Comparison of ENCODE assay signal across 9 cellular contexts in genomic region chr2:29011650-29012060, GRCh38. TPM values are rescaled to one million over a fixed set of nuclear protein-coding genes. Genes with fewer than 3 reads are reported as not detected.
A peak's percentile ranks its signal among the peaks of the same experiment; 100 is the strongest.
DNase-seq lines count a peak whose midpoint lies in the region; ATAC-seq lines count a peak whose summit lies in the region.
"Had no signal": no experiment of that assay in that cellular context is flagged by ENCODE, and none has a peak within 500 bp of the region (broad histone marks: within the 10 kb centered on the region; RNA-seq: fewer than 3 reads in every experiment).

No MANE protein-coding gene starts in this region.

- peak; percentile 15 for ATAC-seq in sciatic nerve
- no peak for ATAC-seq in HG03159 (IDR thresholded peaks at IDR 0.05; ENCODE audit: unreplicated experiment)
- no peak for ATAC-seq in GM18909 (IDR thresholded peaks at IDR 0.05; ENCODE audit: poor library complexity, unreplicated experiment)

- intact Hi-C loops in sciatic nerve (cut with DNase I) = no loop called here

- peak; percentile 54 for DNase-seq in activated CD4-positive, alpha-beta T cell treated with anti-CD3 and anti-CD28 coated beads for 1 hour
- DNase-seq in cerebellum (ENCODE audit: low spot score) = peak; percentile 22
- DNase-seq in sciatic nerve (ENCODE audit: low spot score) = no peak
- no peak for DNase-seq in ACHN
- DNase-seq in HT-29 (ENCODE audit: low spot score) = no peak

- no peaks in the 10 kb centered on the region for H3K36me3 ChIP-seq in KOPT-K1 (ENCODE audit: insufficient read depth, low read length)
- H3K36me3 ChIP-seq: uterus had no signal

- in situ Hi-C loops in ACHN (cut with HindIII; ENCODE audit: low pct_ligation_motif_present, low pct_unique_long_range_greater_than_20kb, low sequenced_read_pairs) = no loop called here

- peak overlapping the region; percentile 95 for H3K27ac ChIP-seq in KOPT-K1 (ENCODE audit: low read depth, low read length, poor library complexity, severe bottlenecking)

- no peaks in the 10 kb centered on the region for H3K9me3 ChIP-seq in KOPT-K1 (ENCODE audit: insufficient read depth, low read length, poor library complexity, severe bottlenecking)
- H3K9me3 ChIP-seq: uterus had no signal

RNA-seq across cellular contexts. Expression of gene TOGARAM2, which starts 30.6 kb away (rescaled TPM):
- total RNA-seq in cerebellum = 2.6 TPM
- total RNA-seq in sciatic nerve = 5.3 TPM
- 0.20 and 0.83 TPM in 2 replicates for total RNA-seq in HT-29 (2014; rRNA removed; shearing (Covaris generic))

Comparison
In these comparisons a context has a peak if more than half of its experiments do, and no peak if none do; other contexts are left out.
1. DNase-seq: peak in activated CD4-positive, alpha-beta T cell treated with anti-CD3 and anti-CD28 coated beads for 1 hour (single experiment) and cerebellum (single experiment); none in sciatic nerve (single experiment), ACHN (single experiment) and HT-29 (single experiment).